In genomic region chr16:69309316-69309715, GRCh38 we compare ENCODE assay signal across 8 cellular contexts. TPM values are rescaled to one million over a fixed set of nuclear protein-coding genes. Genes with fewer than 3 reads are reported as not detected.
DNase-seq lines count a peak whose midpoint lies in the region; ATAC-seq, FAIRE-seq and TF ChIP-seq lines count a peak whose summit lies in the region.
"Had no signal": no experiment of that assay in that cellular context is flagged by ENCODE, and none has a peak within 500 bp of the region (broad histone marks: within the 10 kb centered on the region; RNA-seq: fewer than 3 reads in every experiment).

No MANE protein-coding gene starts in this region.

- H3K36me3 Mint-ChIP-seq in WTC11, result no peaks in the 10 kb centered on the region
- H3K36me3 Mint-ChIP-seq in activated T-cell treated with anti-CD3 and anti-CD28 coated beads, Interleukin-2, amount 50 U/mL, for 72 hours (ENCODE audit: insufficient read depth in 2 of 2), result peaks cover 2 to 11% of the 10 kb centered on the region in 2 donors

- POLR2A ChIA-PET in WTC11 (lab: Charles Lee), result no interaction called here

- CTCF ChIA-PET in WTC11 (lab: Charles Lee), result no interaction called here

- H3K4me3 Mint-ChIP-seq in WTC11, result no peak overlapping the region
- H3K4me3 Mint-ChIP-seq in activated T-cell treated with anti-CD3 and anti-CD28 coated beads, Interleukin-2, amount 50 U/mL, for 72 hours, result no peak overlapping the region

- ATAC-seq in WTC11, result no peak
- ATAC-seq in sciatic nerve, result peak; percentile 17
- ATAC-seq in activated T-cell treated with anti-CD3 and anti-CD28 coated beads, Interleukin-2, amount 50 U/mL, for 72 hours (replicated peaks in 1 of 2), result no peak

- H3K27ac Mint-ChIP-seq in WTC11, result peak overlapping the region; percentile 38
- no peak overlapping the region for H3K27ac Mint-ChIP-seq in activated T-cell treated with anti-CD3 and anti-CD28 coated beads, Interleukin-2, amount 50 U/mL, for 72 hours

- intact Hi-C loops in sciatic nerve (cut with DNase I), result no loop called here

- no peak for TF ChIP-seq CTCF in WTC11 (IDR thresholded peaks at IDR 0.05)

- no peak for FAIRE-seq in frontal cortex (lab: Jason Lieb, UNC)

- no peaks in the 10 kb centered on the region for H3K9me3 Mint-ChIP-seq in WTC11
- H3K9me3 Mint-ChIP-seq in activated T-cell treated with anti-CD3 and anti-CD28 coated beads, Interleukin-2, amount 50 U/mL, for 72 hours, result no peaks in the 10 kb centered on the region

- H3K4me1 Mint-ChIP-seq in WTC11, result peaks cover 9% of the 10 kb centered on the region
- H3K4me1 Mint-ChIP-seq in activated T-cell treated with anti-CD3 and anti-CD28 coated beads, Interleukin-2, amount 50 U/mL, for 72 hours (ENCODE audit: low read depth), result peaks cover 24% of the 10 kb centered on the region

- DNase-seq in WTC11 (ENCODE audit: low spot score) (no peak), frontal cortex (ENCODE audit: low spot score in 2 of 2) (peak; percentile 36 to 42), sciatic nerve (ENCODE audit: low spot score) (no peak), SK-N-DZ (ENCODE audit: low spot score) (no peak), AML-193 (lab: John Stamatoyannopoulos, UW) (no peak)
- DNase-seq in activated T-cell treated with anti-CD3 and anti-CD28 coated beads, Interleukin-2, amount 50 U/mL, for 72 hours, result no peak
- DNase-seq: MG63, T-helper 9 cell had no signal

- H3K27me3 Mint-ChIP-seq in WTC11 (ENCODE audit: low read depth), result no peaks in the 10 kb centered on the region
- no peaks in the 10 kb centered on the region for H3K27me3 Mint-ChIP-seq in activated T-cell treated with anti-CD3 and anti-CD28 coated beads, Interleukin-2, amount 50 U/mL, for 72 hours (ENCODE audit: low read depth)

TF ChIP-seq in WTC11, 78 proteins besides CTCF, POLR2A, EP300 and RAD21:
- TF ChIP-seq ZNF281 (CRISPR knock-in tag; IDR thresholded peaks at IDR 0.05), result no peak
- TF ChIP-seq CREM (CRISPR knock-in tag; IDR thresholded peaks at IDR 0.05), result no peak
- no peak for TF ChIP-seq ZNF416 (CRISPR knock-in tag; IDR thresholded peaks at IDR 0.05)
- no peak for TF ChIP-seq FOXJ3 (CRISPR knock-in tag; IDR thresholded peaks at IDR 0.05; ENCODE audit: borderline replicate concordance)
- TF ChIP-seq FOXP4 (CRISPR knock-in tag; IDR thresholded peaks at IDR 0.05), result no peak
- TF ChIP-seq IRF2 (CRISPR knock-in tag; IDR thresholded peaks at IDR 0.05; ENCODE audit: borderline replicate concordance, low read depth), result no peak
TF ChIP-seq in WTC11: peak in this region for 0.

RNA-seq across cellular contexts. Expression of gene VPS4A, which starts 1.8 kb away (rescaled TPM):
- total RNA-seq in WTC11 (2021) (24.5 to 28.3 TPM (median 25.5 TPM) in 3 replicates), frontal cortex (40.8 TPM), sciatic nerve (24.8 TPM)
- polyA plus RNA-seq in SK-N-DZ (2014; cell fraction: cytosol; rRNA removed), result 39.3 and 42.1 TPM in 2 replicates
- 54.8 and 71.4 TPM in 2 replicates for polyA plus RNA-seq in SK-N-DZ (2014; cell fraction: nucleus; rRNA removed)
- total RNA-seq in activated T-cell treated with anti-CD3 and anti-CD28 coated beads, Interleukin-2, amount 50 U/mL, for 72 hours, result 10 to 100 TPM; 41.1 to 45.3 TPM

RNA-seq across cellular contexts. Expression of gene PDF, which starts 21.1 kb away (rescaled TPM):
- 24.0 to 28.2 TPM (median 25.6 TPM) in 3 replicates for total RNA-seq in WTC11 (2021)
- 6.1 TPM for total RNA-seq in frontal cortex
- total RNA-seq in sciatic nerve, result 6.0 TPM
- 25.4 and 26.0 TPM in 2 replicates for polyA plus RNA-seq in SK-N-DZ (2014; cell fraction: cytosol; rRNA removed)
- 21.8 and 58.7 TPM in 2 replicates for polyA plus RNA-seq in SK-N-DZ (2014; cell fraction: nucleus; rRNA removed)
- total RNA-seq in activated T-cell treated with anti-CD3 and anti-CD28 coated beads, Interleukin-2, amount 50 U/mL, for 72 hours, result 10 to 100 TPM in 1 of 2 donors, 1 to 10 TPM in 1; 9.9 to 10.1 TPM

RNA-seq across cellular contexts. Expression of gene COG8, which starts 30.0 kb away (rescaled TPM):
- total RNA-seq in WTC11 (2021) (56.5 to 59.5 TPM (median 59.5 TPM) in 3 replicates), frontal cortex (41.6 TPM), sciatic nerve (36.4 TPM)
- 63.1 and 71.4 TPM in 2 replicates for polyA plus RNA-seq in SK-N-DZ (2014; cell fraction: cytosol; rRNA removed)
- polyA plus RNA-seq in SK-N-DZ (2014; cell fraction: nucleus; rRNA removed), result 57.0 and 77.8 TPM in 2 replicates
- 10 to 100 TPM; 33.2 to 38.3 TPM for total RNA-seq in activated T-cell treated with anti-CD3 and anti-CD28 coated beads, Interleukin-2, amount 50 U/mL, for 72 hours

RNA-seq across cellular contexts. Expression of gene NIP7, which starts 30.3 kb away (rescaled TPM):
- total RNA-seq in WTC11 (2021) (39.2 to 43.7 TPM (median 40.5 TPM) in 3 replicates), frontal cortex (13.0 TPM), sciatic nerve (10.5 TPM)
- 35.7 and 37.1 TPM in 2 replicates for polyA plus RNA-seq in SK-N-DZ (2014; cell fraction: cytosol; rRNA removed)
- polyA plus RNA-seq in SK-N-DZ (2014; cell fraction: nucleus; rRNA removed), result 18.7 and 18.8 TPM in 2 replicates
- 10 to 100 TPM; 30.8 to 32.2 TPM for total RNA-seq in activated T-cell treated with anti-CD3 and anti-CD28 coated beads, Interleukin-2, amount 50 U/mL, for 72 hours

RNA-seq across cellular contexts. Expression of gene TMED6, which starts 42.3 kb away (rescaled TPM):
- 0.44 to 0.72 TPM (median 0.62 TPM) in 3 replicates for total RNA-seq in WTC11 (2021)
- total RNA-seq in frontal cortex, result not detected
- total RNA-seq in sciatic nerve, result not detected
- polyA plus RNA-seq in SK-N-DZ (2014; cell fraction: cytosol; rRNA removed), result 0.76 TPM in 1 of 2 replicates, not detected in the other
- polyA plus RNA-seq in SK-N-DZ (2014; cell fraction: nucleus; rRNA removed), result not detected in 2 replicates
- 1 to 10 TPM; 3.3 to 3.7 TPM for total RNA-seq in activated T-cell treated with anti-CD3 and anti-CD28 coated beads, Interleukin-2, amount 50 U/mL, for 72 hours

Comparison
In these comparisons a context has a peak if more than half of its experiments do, and no peak if none do; other contexts are left out.
1. DNase-seq: peak in frontal cortex (2 of 2); none in WTC11 (single experiment), sciatic nerve (single experiment), SK-N-DZ (single experiment), AML-193 (0 of 2) and activated T-cell treated with anti-CD3 and anti-CD28 coated beads, Interleukin-2, amount 50 U/mL, for 72 hours (0 of 2).